ENCODE assay signal across 9 cellular contexts in genomic region chr6:217048-217659, GRCh38.
DNase-seq lines count a peak whose midpoint lies in the region; ATAC-seq and TF ChIP-seq lines count a peak whose summit lies in the region.
"Had no signal": no experiment of that assay in that cellular context is flagged by ENCODE, and none has a peak within 500 bp of the region (broad histone marks: within the 10 kb centered on the region; RNA-seq: fewer than 3 reads in every experiment).

No MANE protein-coding gene starts in this region.

- H3K4me3 ChIP-seq in epithelial cell of proximal tubule (ENCODE audit: low read depth, low read length) = no peak overlapping the region
- H3K4me3 ChIP-seq: SJSA1 had no signal

- CTCF ChIA-PET in RWPE1 (lab: Yijun Ruan, JAX) = interaction anchor here (0.6 to 0.7 kb wide), 3 partner anchors 13 to 734 kb away, joined by 3 read pairs; no protein-coding TSS in a partner anchor

- POLR2A ChIA-PET in RWPE1 (lab: Yijun Ruan, JAX; ENCODE audit: low non-redundant PET) = no interaction called here

- no peak for ATAC-seq in HG03457 (IDR thresholded peaks at IDR 0.05; ENCODE audit: unreplicated experiment)
- ATAC-seq in HG03108 (IDR thresholded peaks at IDR 0.05; ENCODE audit: unreplicated experiment) = no peak

- H3K27ac ChIP-seq in RWPE1 = no peak overlapping the region
- H3K27ac ChIP-seq: SJSA1 had no signal

- DNase-seq in DMS53 (lab: John Stamatoyannopoulos, UW) (peak; percentile 39), DMS53 treated with DMSO at 0.1 percent for 48 hours (lab: John Stamatoyannopoulos, UW; ENCODE audit: unreplicated experiment) (no peak), RWPE1 (ENCODE audit: low spot score) (no peak), epithelial cell of proximal tubule (ENCODE audit: low read depth) (no peak), superior temporal gyrus (ENCODE audit: extremely low spot score) (no peak)
- peak; percentile 43 to 58 for DNase-seq in stimulated activated CD4-positive, alpha-beta T cell treated with anti-CD3 and anti-CD28 coated beads, Interleukin-2, amount 100 ng/mL, for 24 hours

- 0 out of 2 replicates have a peak, but pooled peaks have one; percentile 15 for TF ChIP-seq CTCF in RWPE1 (conservative IDR thresholded peaks at IDR 0.05; ENCODE audit: low read depth)
- peak; percentile 53 for TF ChIP-seq CTCF in epithelial cell of proximal tubule (conservative IDR thresholded peaks at IDR 0.05; ENCODE audit: low read depth, low read length)

Comparison
In these comparisons a context has a peak if more than half of its experiments do, and no peak if none do; other contexts are left out.
1. DNase-seq: peak in DMS53 (single experiment) and stimulated activated CD4-positive, alpha-beta T cell treated with anti-CD3 and anti-CD28 coated beads, Interleukin-2, amount 100 ng/mL, for 24 hours (2 of 2); none in DMS53 treated with DMSO at 0.1 percent for 48 hours (single experiment), RWPE1 (single experiment), epithelial cell of proximal tubule (single experiment) and superior temporal gyrus (single experiment).